24 cellular contexts compared by ENCODE assay signal in the genomic region with DNA sequence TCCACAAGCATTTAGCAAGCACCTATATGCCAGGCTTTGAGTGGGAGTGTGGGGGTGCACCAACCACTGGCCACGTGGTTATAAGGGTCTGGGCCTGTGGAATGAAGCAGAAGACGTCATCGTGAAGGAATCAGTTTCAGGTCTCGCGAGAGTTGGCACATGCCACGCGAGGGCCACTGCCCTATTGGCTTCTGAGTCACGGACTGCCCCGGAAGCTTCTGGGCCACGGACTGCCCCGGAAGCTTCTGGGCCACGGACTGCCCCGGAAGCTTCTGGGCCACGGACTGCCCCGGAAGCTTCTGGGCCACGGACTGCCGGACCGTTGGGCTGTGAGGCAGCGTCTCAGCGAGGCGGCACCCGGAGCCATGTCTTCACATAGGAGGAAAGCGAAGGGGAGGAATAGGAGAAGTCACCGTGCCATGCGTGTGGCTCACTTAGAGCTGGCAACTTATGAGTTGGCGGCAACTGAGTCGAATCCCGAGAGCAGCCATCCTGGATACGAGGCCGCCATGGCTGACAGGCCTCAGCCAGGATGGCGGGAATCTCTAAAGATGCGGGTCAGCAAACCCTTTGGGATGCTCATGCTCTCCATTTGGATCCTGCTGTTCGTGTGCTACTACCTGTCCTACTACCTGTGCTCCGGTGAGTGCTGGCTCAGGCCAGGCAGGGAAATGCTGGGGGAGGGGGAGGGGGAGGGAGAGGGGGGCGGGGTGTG. TPM values are rescaled to one million over a fixed set of nuclear protein-coding genes. Genes with fewer than 3 reads are reported as not detected.
"Had no signal": no experiment of that assay in that cellular context is flagged by ENCODE, and none has a peak within 500 bp of the region (broad histone marks: within the 10 kb centered on the region; RNA-seq: fewer than 3 reads in every experiment).

A gene with protein sequence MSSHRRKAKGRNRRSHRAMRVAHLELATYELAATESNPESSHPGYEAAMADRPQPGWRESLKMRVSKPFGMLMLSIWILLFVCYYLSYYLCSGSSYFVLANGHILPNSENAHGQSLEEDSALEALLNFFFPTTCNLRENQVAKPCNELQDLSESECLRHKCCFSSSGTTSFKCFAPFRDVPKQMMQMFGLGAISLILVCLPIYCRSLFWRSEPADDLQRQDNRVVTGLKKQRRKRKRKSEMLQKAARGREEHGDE (plus strand): TSS at position 300 of the 715 bp plus-strand sequence. CDS start 66 bp downstream, at position 366.

- H3K9ac ChIP-seq: KMS-11 had no signal

- H3K27ac ChIP-seq: KMS-11, RWPE1 had no signal

- DNase-seq: IMR-90, Kasumi-1, MM.1S, NCI-H1105, NCI-H1417, NCI-H1694, NCI-H187 treated with DMSO at 0.1 percent for 48 hours, NCI-H2029 treated with DMSO at 0.1 percent for 48 hours, NCI-H2171 treated with DMSO at 0.1 percent for 48 hours, NCI-H226, NCI-H446, NCI-H510A, NCI-H524 treated with DMSO at 0.1 percent for 48 hours, NCI-H69, NCI-H774, SHP77, T-helper 2 cell had no signal

- FAIRE-seq: HepG2 had no signal

- H3K4me2 ChIP-seq: KMS-11 had no signal

- ATAC-seq: HepG2 had no signal

RNA-seq across cellular contexts. Expression of the gene that starts here (rescaled TPM):
- total RNA-seq: HepG2; HT1080; IMR-90; M059J; SK-MEL-5; T-helper 1 cell treated with Interleukin-12 subunit alpha and Interleukin-12 subunit beta and Interleukin-4 antibody, amounts not matched to agents 30 ng/mL and 1 ng/mL, for 36 hours had no signal
- polyA plus RNA-seq: HepG2, IMR-90 had no signal
